In the genomic region with DNA sequence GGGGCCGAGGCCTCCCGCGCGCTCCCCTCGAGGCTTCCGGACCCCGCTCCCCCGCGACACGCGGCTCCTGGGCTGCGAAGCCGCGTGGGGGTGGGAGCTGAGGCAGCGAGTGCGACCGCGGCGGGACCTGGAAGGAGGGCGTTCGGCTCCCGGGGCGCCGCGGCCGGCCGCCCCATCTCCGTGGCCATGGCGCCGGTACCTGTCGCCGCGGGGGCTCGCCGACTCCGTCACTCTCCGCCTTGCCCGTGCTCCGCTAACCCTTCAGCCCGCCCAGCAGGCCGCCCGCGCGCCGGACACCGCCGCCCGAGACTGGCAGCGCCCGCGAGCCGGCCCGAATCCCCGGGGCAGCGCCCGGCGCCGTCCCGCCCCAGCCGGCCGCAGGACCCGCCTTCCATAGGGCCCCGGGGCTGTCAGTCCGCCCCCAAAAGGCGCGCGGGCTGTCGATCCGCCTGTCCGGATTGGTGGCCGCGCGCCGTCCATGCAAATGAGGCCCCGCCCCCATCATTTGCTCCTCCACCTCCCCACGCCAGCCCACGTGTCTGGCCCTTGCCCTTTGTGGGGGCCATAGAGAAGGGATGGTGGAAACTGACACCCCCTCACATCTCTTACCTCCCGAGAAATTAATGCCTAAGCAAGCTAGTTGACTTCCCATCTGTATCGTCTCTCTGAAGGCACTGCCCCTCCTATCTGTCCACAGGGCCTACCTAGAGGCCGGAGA, we compare ENCODE assay signal across 8 cellular contexts. TPM values are rescaled to one million over a fixed set of nuclear protein-coding genes. Genes with fewer than 3 reads are reported as not detected.
A peak's percentile ranks its signal among the peaks of the same experiment; 100 is the strongest.
DNase-seq lines count a peak whose midpoint lies in the region; ATAC-seq and TF ChIP-seq lines count a peak whose summit lies in the region.

A gene (minus strand): TSS at position 311 of the 718 bp plus-strand sequence. CDS start 46,091 bp downstream, outside the sequence.

- H3K36me3 ChIP-seq in BJ (ENCODE audit: control insufficient read depth, insufficient read depth, low read length) (no peaks in the 10 kb centered on the region), endocrine pancreas (ENCODE audit: control insufficient read depth, insufficient read depth, low read length) (peaks cover 8% of the 10 kb centered on the region)

- H3K27me3 ChIP-seq in BJ (ENCODE audit: control insufficient read depth, insufficient read depth, low read length), result no peaks in the 10 kb centered on the region
- H3K27me3 ChIP-seq in endocrine pancreas (ENCODE audit: control insufficient read depth, insufficient read depth, low read length), result no peaks in the 10 kb centered on the region

- H3K9me3 ChIP-seq in endocrine pancreas (ENCODE audit: control insufficient read depth, low read length), result no peaks in the 10 kb centered on the region

- no peak for TF ChIP-seq CTCF in BJ (IDR thresholded peaks at IDR 0.05; ENCODE audit: insufficient read depth, low read depth, low read length)

- no peaks in the 10 kb centered on the region for H3K4me1 ChIP-seq in endocrine pancreas (ENCODE audit: control insufficient read depth, insufficient read depth, low read length)

- H3K4me3 ChIP-seq in BJ (ENCODE audit: low read depth, low read length) (peak within 1 kb of the TSS; percentile 63), endocrine pancreas (ENCODE audit: control insufficient read depth, insufficient read depth, low read length) (peak within 1 kb of the TSS; percentile 88)

- H3K9me3 Mint-ChIP-seq in activated CD8-positive, alpha-beta memory T cell treated with anti-CD3 and anti-CD28 coated beads, Interleukin-2, amount 10 ng/mL, durations not matched to agents 7 days and 5 days (ENCODE audit: low read depth), result no peaks in the 10 kb centered on the region

- H3K9ac ChIP-seq in endocrine pancreas (ENCODE audit: control insufficient read depth, insufficient read depth, low read length), result peak within 1 kb of the TSS; percentile 83

- peak; percentile 90 for TF ChIP-seq POLR2A in GM19099 (IDR thresholded peaks at IDR 0.05; ENCODE audit: extremely low read depth, insufficient read length, low read depth)

- H3K4me1 Mint-ChIP-seq in activated CD8-positive, alpha-beta memory T cell treated with anti-CD3 and anti-CD28 coated beads, Interleukin-2, amount 10 ng/mL, durations not matched to agents 7 days and 5 days, result peaks cover 18% of the 10 kb centered on the region

- H3K27me3 Mint-ChIP-seq in activated CD8-positive, alpha-beta memory T cell treated with anti-CD3 and anti-CD28 coated beads, Interleukin-2, amount 10 ng/mL, durations not matched to agents 7 days and 5 days, result no peaks in the 10 kb centered on the region

- CTCF ChIA-PET in BJ (lab: Yijun Ruan, JAX), result interaction anchor here (1.5 kb wide), 1 partner anchor 48 kb away, joined by 7 read pairs; a partner anchor contains a TSS
- CTCF ChIA-PET in activated CD8-positive, alpha-beta memory T cell treated with anti-CD3 and anti-CD28 coated beads, Interleukin-2, amount 10 ng/mL, durations not matched to agents 7 days and 5 days (lab: Charles Lee), result interaction anchor here (1.3 to 16.3 kb wide), 5 partner anchors 15 to 80 kb away, joined by 3 to 195 read pairs (median 11); a partner anchor contains a TSS

- H3K27ac Mint-ChIP-seq in activated CD8-positive, alpha-beta memory T cell treated with anti-CD3 and anti-CD28 coated beads, Interleukin-2, amount 10 ng/mL, durations not matched to agents 7 days and 5 days, result peak within 1 kb of the TSS; percentile 89

- DNase-seq in BJ (ENCODE audit: low read depth), result no peak
- DNase-seq in NK-92 (lab: John Stamatoyannopoulos, UW; ENCODE audit: unreplicated experiment), result peak; percentile 23
- peak; percentile 95 for DNase-seq in activated CD8-positive, alpha-beta memory T cell treated with anti-CD3 and anti-CD28 coated beads, Interleukin-2, amount 10 ng/mL, durations not matched to agents 7 days and 5 days
- peak; percentile 97 for DNase-seq in mesenteric fat pad (ENCODE audit: low spot score)
- peak; percentile 75 for DNase-seq in stimulated activated CD8-positive, alpha-beta memory T cell treated with anti-CD3 and anti-CD28 coated beads, Interleukin-15, amount 100 ng/mL, for 24 hours (ENCODE audit: low read depth)

- peak within 1 kb of the TSS; percentile 89 for H3K4me3 Mint-ChIP-seq in activated CD8-positive, alpha-beta memory T cell treated with anti-CD3 and anti-CD28 coated beads, Interleukin-2, amount 10 ng/mL, durations not matched to agents 7 days and 5 days

- POLR2A ChIA-PET in BJ (lab: Charles Lee), result no interaction called here

- ATAC-seq in HG03378 (IDR thresholded peaks at IDR 0.05; ENCODE audit: unreplicated experiment), result peak; percentile 67
- peak; percentile 95 for ATAC-seq in activated CD8-positive, alpha-beta memory T cell treated with anti-CD3 and anti-CD28 coated beads, Interleukin-2, amount 10 ng/mL, durations not matched to agents 7 days and 5 days

- peaks cover 8% of the 10 kb centered on the region for H3K36me3 Mint-ChIP-seq in activated CD8-positive, alpha-beta memory T cell treated with anti-CD3 and anti-CD28 coated beads, Interleukin-2, amount 10 ng/mL, durations not matched to agents 7 days and 5 days

RNA-seq across cellular contexts. Expression of the gene that starts here (rescaled TPM):
- polyA plus RNA-seq in BJ (2011; rRNA removed), result 1.6 and 2.3 TPM in 2 replicates
- polyA minus RNA-seq in BJ (2011; rRNA and poly(A)+ RNA removed), result 0.85 and 1.4 TPM in 2 replicates
- 10 to 100 TPM; 53.8 to 70.6 TPM for total RNA-seq in activated CD8-positive, alpha-beta memory T cell treated with anti-CD3 and anti-CD28 coated beads, Interleukin-2, amount 10 ng/mL, durations not matched to agents 7 days and 5 days
- 212 TPM for total RNA-seq in mesenteric fat pad
